Comparison of ENCODE assay signal across 25 cellular contexts in genomic region chr22:22208657-22209056, GRCh38. TPM values are rescaled to one million over a fixed set of nuclear protein-coding genes. Genes with fewer than 3 reads are reported as not detected.
DNase-seq lines count a peak whose midpoint lies in the region; ATAC-seq and TF ChIP-seq lines count a peak whose summit lies in the region.
"Had no signal": no experiment of that assay in that cellular context is flagged by ENCODE, and none has a peak within 500 bp of the region (broad histone marks: within the 10 kb centered on the region; RNA-seq: fewer than 3 reads in every experiment).

No MANE protein-coding gene starts in this region.

- H3K4me3 Mint-ChIP-seq in activated CD8-positive, alpha-beta memory T cell treated with anti-CD3 and anti-CD28 coated beads, Interleukin-2, amount 10 ng/mL, durations not matched to agents 7 days and 5 days: no peak overlapping the region
- H3K4me3 Mint-ChIP-seq in activated naive CD8-positive, alpha-beta T cell treated with anti-CD3 and anti-CD28 coated beads, Interleukin-2, amount 10 ng/mL, durations not matched to agents 7 days and 5 days: peak overlapping the region; percentile 17
- H3K4me3 Mint-ChIP-seq: activated naive CD4-positive, alpha-beta T cell treated with anti-CD3 and anti-CD28 coated beads for 36 hours; nephron progenitor cell had no signal

- H3K4me1 ChIP-seq in DND-41 (ENCODE audit: insufficient read depth, low read length): peaks cover 35% of the 10 kb centered on the region
- H3K4me1 ChIP-seq: transverse colon had no signal

- H3K27me3 Mint-ChIP-seq in activated CD8-positive, alpha-beta memory T cell treated with anti-CD3 and anti-CD28 coated beads, Interleukin-2, amount 10 ng/mL, durations not matched to agents 7 days and 5 days: peaks cover 2% of the 10 kb centered on the region
- peaks cover 3% of the 10 kb centered on the region for H3K27me3 Mint-ChIP-seq in activated naive CD8-positive, alpha-beta T cell treated with anti-CD3 and anti-CD28 coated beads, Interleukin-2, amount 10 ng/mL, durations not matched to agents 7 days and 5 days

- peaks cover 45% of the 10 kb centered on the region for H3K4me1 Mint-ChIP-seq in activated CD8-positive, alpha-beta memory T cell treated with anti-CD3 and anti-CD28 coated beads, Interleukin-2, amount 10 ng/mL, durations not matched to agents 7 days and 5 days
- H3K4me1 Mint-ChIP-seq in activated naive CD8-positive, alpha-beta T cell treated with anti-CD3 and anti-CD28 coated beads, Interleukin-2, amount 10 ng/mL, durations not matched to agents 7 days and 5 days: peaks cover 35% of the 10 kb centered on the region
- H3K4me1 Mint-ChIP-seq: nephron progenitor cell had no signal

- no peaks in the 10 kb centered on the region for H3K36me3 Mint-ChIP-seq in activated CD8-positive, alpha-beta memory T cell treated with anti-CD3 and anti-CD28 coated beads, Interleukin-2, amount 10 ng/mL, durations not matched to agents 7 days and 5 days
- no peaks in the 10 kb centered on the region for H3K36me3 Mint-ChIP-seq in activated naive CD8-positive, alpha-beta T cell treated with anti-CD3 and anti-CD28 coated beads, Interleukin-2, amount 10 ng/mL, durations not matched to agents 7 days and 5 days

- POLR2A ChIA-PET in activated naive CD8-positive, alpha-beta T cell treated with anti-CD3 and anti-CD28 coated beads, Interleukin-2, amount 10 ng/mL, durations not matched to agents 7 days and 5 days (lab: Charles Lee): interaction anchor here (1.4 kb wide), 1 partner anchor 30 kb away, joined by 7 read pairs; no protein-coding TSS in a partner anchor

- no peak overlapping the region; the same call in 1 of the 2 replicates for H3K9ac ChIP-seq in DND-41 (ENCODE audit: low read depth, low read length)
- H3K9ac ChIP-seq in SU-DHL-6 (ENCODE audit: low read length): peak overlapping the region; percentile 50

- no peak for TF ChIP-seq CTCF in DND-41 (IDR thresholded peaks at IDR 0.05; ENCODE audit: borderline replicate concordance, extremely low read depth, low read length, poor library complexity, severe bottlenecking)
- TF ChIP-seq CTCF in SU-DHL-6 (IDR thresholded peaks at IDR 0.05; ENCODE audit: insufficient read depth, low read length, poor library complexity, severe bottlenecking): no peak

- no peak for DNase-seq in activated CD8-positive, alpha-beta memory T cell treated with anti-CD3 and anti-CD28 coated beads, Interleukin-2, amount 10 ng/mL, durations not matched to agents 7 days and 5 days
- no peak for DNase-seq in activated CD8-positive, alpha-beta memory T cell treated with anti-CD3 and anti-CD28 coated beads, Interleukin-2, amount 50 U/mL, for 48 hours
- DNase-seq in DND-41: no peak
- no peak for DNase-seq in activated naive CD8-positive, alpha-beta T cell treated with anti-CD3 and anti-CD28 coated beads, Interleukin-2, amount 10 ng/mL, durations not matched to agents 7 days and 5 days
- DNase-seq in NOMO-1 (lab: John Stamatoyannopoulos, UW; ENCODE audit: unreplicated experiment in 2 of 2): no peak
- DNase-seq: activated CD4-positive, alpha-beta T cell treated with anti-CD3 and anti-CD28 coated beads for 48 hours; activated naive CD4-positive, alpha-beta T cell treated with anti-CD3 and anti-CD28 coated beads for 36 hours; effector memory CD8-positive, alpha-beta T cell; erythroblast; IMR-90; left ventricle myocardium superior; midbrain; NCI-H345; nephron progenitor cell; OCI-M1; transverse colon had no signal

- H3K27ac Mint-ChIP-seq in activated CD8-positive, alpha-beta memory T cell treated with anti-CD3 and anti-CD28 coated beads, Interleukin-2, amount 10 ng/mL, durations not matched to agents 7 days and 5 days: peak overlapping the region; percentile 83
- peak overlapping the region; percentile 70 for H3K27ac Mint-ChIP-seq in activated naive CD8-positive, alpha-beta T cell treated with anti-CD3 and anti-CD28 coated beads, Interleukin-2, amount 10 ng/mL, durations not matched to agents 7 days and 5 days
- H3K27ac Mint-ChIP-seq: nephron progenitor cell had no signal

- H3K36me3 ChIP-seq in DND-41 (ENCODE audit: insufficient read depth, low read length): no peaks in the 10 kb centered on the region
- H3K36me3 ChIP-seq in SU-DHL-6 (ENCODE audit: low read length): no peaks in the 10 kb centered on the region
- H3K36me3 ChIP-seq: transverse colon had no signal

- no peak for ATAC-seq in activated CD8-positive, alpha-beta memory T cell treated with anti-CD3 and anti-CD28 coated beads, Interleukin-2, amount 10 ng/mL, durations not matched to agents 7 days and 5 days
- ATAC-seq in DND-41 (ENCODE audit: insufficient read depth, low read depth) (no peak), HG02588 (IDR thresholded peaks at IDR 0.05; ENCODE audit: unreplicated experiment) (no peak), GM21528 (IDR thresholded peaks at IDR 0.05; ENCODE audit: low FRiP score, unreplicated experiment) (no peak)
- ATAC-seq in activated naive CD8-positive, alpha-beta T cell treated with anti-CD3 and anti-CD28 coated beads, Interleukin-2, amount 10 ng/mL, durations not matched to agents 7 days and 5 days (ENCODE audit: low read depth): no peak

- H2AFZ ChIP-seq in DND-41 (ENCODE audit: low read depth, low read length): peak overlapping the region; percentile 78
- H2AFZ ChIP-seq in SU-DHL-6 (ENCODE audit: low read depth, low read length, severe bottlenecking): no peak overlapping the region

- no peaks in the 10 kb centered on the region for H3K9me3 ChIP-seq in DND-41 (ENCODE audit: insufficient read depth, low read length, severe bottlenecking)
- H3K9me3 ChIP-seq in SU-DHL-6 (ENCODE audit: insufficient read depth, low read length): no peaks in the 10 kb centered on the region
- H3K9me3 ChIP-seq: A549, transverse colon had no signal

- H3F3A ChIP-seq in SU-DHL-6 (ENCODE audit: insufficient read depth): peaks cover 7% of the 10 kb centered on the region; the same call in 1 of the 2 replicates

- H3K4me2 ChIP-seq in DND-41 (ENCODE audit: insufficient read depth, low read length): no peak overlapping the region
- peak overlapping the region; percentile 58 for H3K4me2 ChIP-seq in SU-DHL-6 (ENCODE audit: low read depth, low read length, poor library complexity, severe bottlenecking)
- H3K4me2 ChIP-seq: A549 had no signal

- peak overlapping the region; percentile 84 for H3K27ac ChIP-seq in DND-41 (ENCODE audit: low read length)
- peak overlapping the region; percentile 83 for H3K27ac ChIP-seq in SU-DHL-6 (ENCODE audit: low read depth, low read length)
- H3K27ac ChIP-seq: A549, coronary artery, transverse colon had no signal

- CTCF ChIA-PET in activated CD8-positive, alpha-beta memory T cell treated with anti-CD3 and anti-CD28 coated beads, Interleukin-2, amount 10 ng/mL, durations not matched to agents 7 days and 5 days (lab: Charles Lee): interaction anchor here (0.7 to 12.4 kb wide), 14 partner anchors 12 to 637 kb away, joined by 3 to 212 read pairs (median 5); no protein-coding TSS in a partner anchor

- H4K20me1 ChIP-seq in DND-41 (ENCODE audit: insufficient read depth, low read length) (no peaks in the 10 kb centered on the region), SU-DHL-6 (ENCODE audit: low read depth, low read length) (no peaks in the 10 kb centered on the region)

- H3K79me2 ChIP-seq in DND-41 (ENCODE audit: insufficient read depth, low read length) (no peaks in the 10 kb centered on the region), SU-DHL-6 (ENCODE audit: insufficient read depth, low read length) (no peaks in the 10 kb centered on the region)

- no peaks in the 10 kb centered on the region for H3K27me3 ChIP-seq in DND-41 (ENCODE audit: insufficient read depth, low read length, poor library complexity)
- H3K27me3 ChIP-seq in SU-DHL-6 (ENCODE audit: low read length): no peaks in the 10 kb centered on the region

- no peaks in the 10 kb centered on the region for H3K9me3 Mint-ChIP-seq in activated CD8-positive, alpha-beta memory T cell treated with anti-CD3 and anti-CD28 coated beads, Interleukin-2, amount 10 ng/mL, durations not matched to agents 7 days and 5 days (ENCODE audit: low read depth)
- H3K9me3 Mint-ChIP-seq in activated naive CD8-positive, alpha-beta T cell treated with anti-CD3 and anti-CD28 coated beads, Interleukin-2, amount 10 ng/mL, durations not matched to agents 7 days and 5 days: no peaks in the 10 kb centered on the region
- H3K9me3 Mint-ChIP-seq: activated naive CD4-positive, alpha-beta T cell treated with anti-CD3 and anti-CD28 coated beads for 36 hours; effector memory CD8-positive, alpha-beta T cell; nephron progenitor cell had no signal

- H3K9me2 ChIP-seq in SU-DHL-6 (replicated peaks; ENCODE audit: insufficient read depth, low read length): no peaks in the 10 kb centered on the region

- H3K4me3 ChIP-seq in DND-41 (ENCODE audit: low read depth in 1 of 2, low read length in 2 of 2) (no peak overlapping the region), SU-DHL-6 (ENCODE audit: insufficient read depth, low read length, poor library complexity, severe bottlenecking) (peak overlapping the region; percentile 15)
- H3K4me3 ChIP-seq: A549, coronary artery, transverse colon had no signal

RNA-seq across cellular contexts. Expression of gene VPREB1, which starts 35.9 kb away (rescaled TPM):
- not detected for total RNA-seq in activated CD8-positive, alpha-beta memory T cell treated with anti-CD3 and anti-CD28 coated beads, Interleukin-2, amount 10 ng/mL, durations not matched to agents 7 days and 5 days
- total RNA-seq in activated naive CD8-positive, alpha-beta T cell treated with anti-CD3 and anti-CD28 coated beads, Interleukin-2, amount 10 ng/mL, durations not matched to agents 7 days and 5 days: not detected
- total RNA-seq: activated naive CD4-positive, alpha-beta T cell treated with anti-CD3 and anti-CD28 coated beads for 36 hours; IMR-90; left ventricle myocardium superior; MCF 10A; osteocyte; skeletal muscle tissue; T-helper 2 cell treated with Interferon-gamma antibody and Interleukin-4, amounts not matched to agents 100 ng/mL and 5 ng/mL, for 36 hours; transverse colon had no signal
